1 cellular context compared by ENCODE assay signal in the genomic region with DNA sequence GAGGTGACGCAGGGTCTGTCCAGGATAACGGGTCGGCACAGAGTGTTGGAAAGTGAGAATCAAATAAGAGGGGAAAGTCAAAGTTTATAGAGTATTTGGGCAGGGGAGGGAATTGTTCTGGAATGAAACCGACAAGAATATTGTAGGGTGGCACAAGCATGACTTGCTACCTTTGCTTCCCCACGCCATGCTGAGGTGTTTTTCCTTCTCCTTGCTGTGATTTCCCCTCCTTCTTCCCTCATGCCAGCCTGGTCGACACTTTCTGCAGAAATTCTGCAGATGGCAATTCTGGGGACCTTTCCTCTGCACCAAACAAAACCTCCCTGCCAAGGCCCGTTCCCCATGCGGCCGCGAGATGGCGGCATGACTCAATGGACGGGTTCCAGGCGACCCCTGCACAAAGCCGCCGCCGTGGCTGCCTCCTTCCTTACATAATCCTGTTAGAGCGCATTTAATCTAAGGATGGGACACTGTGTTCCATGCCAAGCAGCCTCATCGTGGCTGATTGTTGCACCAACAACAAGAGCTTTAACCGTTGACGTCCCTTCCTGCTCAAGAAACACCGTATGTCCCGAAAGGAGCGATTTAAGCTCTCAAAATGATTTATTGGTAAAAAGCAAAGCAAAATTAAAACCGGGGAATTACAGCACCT.
A peak's percentile ranks its signal among the peaks of the same experiment; 100 is the strongest.
TF ChIP-seq lines count a peak whose summit lies in the region.

MRO (minus strand) TSS at position 290 of the 652 bp plus-strand sequence. CDS start 10,616 bp downstream, outside the sequence.

TF ChIP-seq in K562, 482 proteins besides CTCF, POLR2A, EP300 and RAD21 (continued from another document):
- TF ChIP-seq CHD7 (IDR thresholded peaks at IDR 0.05; ENCODE audit: low read depth, low read length) (no peak), SREBF2 (CRISPR knock-in tag; IDR thresholded peaks at IDR 0.05) (no peak), STAG1 (CRISPR knock-in tag; IDR thresholded peaks at IDR 0.05; ENCODE audit: borderline replicate concordance) (peak; percentile 77; the same call in 1 of the 2 replicates), GTF2E2 (tag; IDR thresholded peaks at IDR 0.05) (no peak), CC2D1A (IDR thresholded peaks at IDR 0.05) (peak; percentile 35; the same call in 1 of the 2 replicates), FOXK2 (conservative IDR thresholded peaks at IDR 0.05 in 1 of 2, IDR thresholded peaks at IDR 0.05 in 1 of 2; ENCODE audit: low read depth in 2 of 2) (no peak), ZBTB7A (IDR thresholded peaks at IDR 0.05; ENCODE audit: borderline replicate concordance, control insufficient read depth, low read depth, low read length) (peak; percentile 50; the same call in 1 of the 2 replicates), RERE (CRISPR knock-in tag; IDR thresholded peaks at IDR 0.05; ENCODE audit: borderline replicate concordance) (no peak), PKNOX1 (IDR thresholded peaks at IDR 0.05) (peak; percentile 17; the same call in 1 of the 2 replicates), RBM34 (IDR thresholded peaks at IDR 0.05; ENCODE audit: borderline replicate concordance, insufficient read depth, low read length) (no peak)
- TF ChIP-seq, protein P1, sequence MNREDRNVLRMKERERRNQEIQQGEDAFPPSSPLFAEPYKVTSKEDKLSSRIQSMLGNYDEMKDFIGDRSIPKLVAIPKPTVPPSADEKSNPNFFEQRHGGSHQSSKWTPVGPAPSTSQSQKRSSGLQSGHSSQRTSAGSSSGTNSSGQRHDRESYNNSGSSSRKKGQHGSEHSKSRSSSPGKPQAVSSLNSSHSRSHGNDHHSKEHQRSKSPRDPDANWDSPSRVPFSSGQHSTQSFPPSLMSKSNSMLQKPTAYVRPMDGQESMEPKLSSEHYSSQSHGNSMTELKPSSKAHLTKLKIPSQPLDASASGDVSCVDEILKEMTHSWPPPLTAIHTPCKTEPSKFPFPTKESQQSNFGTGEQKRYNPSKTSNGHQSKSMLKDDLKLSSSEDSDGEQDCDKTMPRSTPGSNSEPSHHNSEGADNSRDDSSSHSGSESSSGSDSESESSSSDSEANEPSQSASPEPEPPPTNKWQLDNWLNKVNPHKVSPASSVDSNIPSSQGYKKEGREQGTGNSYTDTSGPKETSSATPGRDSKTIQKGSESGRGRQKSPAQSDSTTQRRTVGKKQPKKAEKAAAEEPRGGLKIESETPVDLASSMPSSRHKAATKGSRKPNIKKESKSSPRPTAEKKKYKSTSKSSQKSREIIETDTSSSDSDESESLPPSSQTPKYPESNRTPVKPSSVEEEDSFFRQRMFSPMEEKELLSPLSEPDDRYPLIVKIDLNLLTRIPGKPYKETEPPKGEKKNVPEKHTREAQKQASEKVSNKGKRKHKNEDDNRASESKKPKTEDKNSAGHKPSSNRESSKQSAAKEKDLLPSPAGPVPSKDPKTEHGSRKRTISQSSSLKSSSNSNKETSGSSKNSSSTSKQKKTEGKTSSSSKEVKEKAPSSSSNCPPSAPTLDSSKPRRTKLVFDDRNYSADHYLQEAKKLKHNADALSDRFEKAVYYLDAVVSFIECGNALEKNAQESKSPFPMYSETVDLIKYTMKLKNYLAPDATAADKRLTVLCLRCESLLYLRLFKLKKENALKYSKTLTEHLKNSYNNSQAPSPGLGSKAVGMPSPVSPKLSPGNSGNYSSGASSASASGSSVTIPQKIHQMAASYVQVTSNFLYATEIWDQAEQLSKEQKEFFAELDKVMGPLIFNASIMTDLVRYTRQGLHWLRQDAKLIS (CRISPR knock-in tag; IDR thresholded peaks at IDR 0.05) = no peak
